Comparison of ENCODE assay signal across 8 cellular contexts in the genomic region with DNA sequence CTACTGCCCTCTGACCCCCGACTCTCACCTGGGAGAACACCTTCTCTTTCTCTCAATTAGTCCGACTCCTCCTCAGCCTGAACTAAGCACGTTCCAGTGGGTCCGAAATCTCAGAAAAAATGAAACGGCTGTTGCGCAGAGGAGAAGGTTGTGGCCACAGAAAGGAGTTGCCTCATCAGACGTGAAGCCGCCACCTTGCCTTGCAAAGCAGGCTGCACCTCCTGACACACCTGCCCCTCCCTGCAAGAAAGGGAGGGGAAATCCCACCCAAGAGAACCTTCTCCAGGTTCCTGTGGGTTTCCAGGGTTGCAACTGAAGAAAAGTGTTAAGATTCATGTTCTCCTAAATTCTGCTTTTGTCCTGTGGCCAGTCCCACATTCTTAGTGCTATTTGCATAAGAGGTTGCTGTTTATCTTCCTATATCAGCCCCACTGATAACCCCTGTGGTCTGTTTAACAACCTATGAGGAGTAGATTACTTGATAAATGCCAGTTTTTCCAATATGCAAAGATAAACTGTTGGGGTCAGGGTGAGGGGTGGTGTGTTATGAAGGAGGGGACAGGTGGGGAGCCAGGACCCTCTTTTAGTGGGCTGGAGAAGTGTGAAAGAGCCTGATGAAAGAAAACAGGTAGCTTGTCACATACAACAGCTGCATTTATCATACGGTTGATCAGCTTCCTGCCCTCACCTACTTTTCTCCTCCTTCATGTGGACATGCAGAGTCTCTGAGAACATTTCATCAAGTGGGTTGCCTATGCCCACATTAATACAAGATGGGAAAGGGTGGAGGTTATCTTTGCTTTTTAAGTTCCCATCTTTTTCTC. TPM values are rescaled to one million over a fixed set of nuclear protein-coding genes. Genes with fewer than 3 reads are reported as not detected.
DNase-seq lines count a peak whose midpoint lies in the region; ATAC-seq, FAIRE-seq and TF ChIP-seq lines count a peak whose summit lies in the region.

No MANE protein-coding gene starts in this region.

- H3K9ac ChIP-seq in MM.1S (ENCODE audit: low read length), result peak overlapping the region; percentile 55

- FAIRE-seq in GM19239 (lab: Jason Lieb, UNC), result no peak

- H3K36me3 Mint-ChIP-seq in CD4-positive, alpha-beta memory T cell, result no peaks in the 10 kb centered on the region
- H3K36me3 Mint-ChIP-seq in activated naive CD4-positive, alpha-beta T cell treated with anti-CD3 and anti-CD28 coated beads, Interleukin-2, amount 50 U/mL, for 24 hours, result no peaks in the 10 kb centered on the region
- no peaks in the 10 kb centered on the region for H3K36me3 Mint-ChIP-seq in natural killer cell treated with Interleukin-12 subunit alpha and Interleukin-12 subunit beta and Interleukin-15 and Interleukin-18, amount 100 ng/mL, for 72 hours

- CTCF ChIA-PET in CD4-positive, alpha-beta memory T cell (lab: Charles Lee; ENCODE audit: partially characterized antibody), result interaction anchor here (1.3 to 1.5 kb wide), 2 partner anchors 17 to 39 kb away, joined by 3 to 7 read pairs; no protein-coding TSS in a partner anchor

- H3K27me3 ChIP-seq in CD4-positive, alpha-beta memory T cell (ENCODE audit: insufficient read depth, low read length), result no peaks in the 10 kb centered on the region
- H3K27me3 ChIP-seq in MM.1S (replicated peaks; ENCODE audit: insufficient read depth, low read length), result no peaks in the 10 kb centered on the region

- POLR2A ChIA-PET in CD4-positive, alpha-beta memory T cell (lab: Charles Lee; ENCODE audit: partially characterized antibody), result interaction anchor here (1.0 to 1.4 kb wide), 6 partner anchors 17 to 106 kb away, joined by 3 to 7 read pairs (median 3); a partner anchor contains a TSS

- H3K9me3 ChIP-seq in CD4-positive, alpha-beta memory T cell (ENCODE audit: control insufficient read depth in 1 of 2, low read length in 2 of 2), result no peaks in the 10 kb centered on the region
- H3K9me3 ChIP-seq in MM.1S (replicated peaks; ENCODE audit: insufficient read depth, low read length), result no peaks in the 10 kb centered on the region

- H3K9me2 ChIP-seq in MM.1S (replicated peaks; ENCODE audit: insufficient read depth, low read length), result no peaks in the 10 kb centered on the region

- H3K4me1 Mint-ChIP-seq in CD4-positive, alpha-beta memory T cell, result peaks cover 58 to 90% (median 74%) of the 10 kb centered on the region in 4 donors
- peaks cover 66% of the 10 kb centered on the region for H3K4me1 Mint-ChIP-seq in activated naive CD4-positive, alpha-beta T cell treated with anti-CD3 and anti-CD28 coated beads, Interleukin-2, amount 50 U/mL, for 24 hours
- H3K4me1 Mint-ChIP-seq in natural killer cell treated with Interleukin-12 subunit alpha and Interleukin-12 subunit beta and Interleukin-15 and Interleukin-18, amount 100 ng/mL, for 72 hours (ENCODE audit: low read depth in 2 of 2), result peaks cover 78 to 88% of the 10 kb centered on the region in 2 donors

- no peak for ATAC-seq in natural killer cell treated with Interleukin-12 subunit alpha and Interleukin-12 subunit beta and Interleukin-15 and Interleukin-18, amount 100 ng/mL, for 72 hours
- no peak for ATAC-seq in GM19455 (IDR thresholded peaks at IDR 0.05; ENCODE audit: unreplicated experiment)

- H3K4me2 ChIP-seq in MM.1S (ENCODE audit: low read depth, low read length), result peak overlapping the region; percentile 64

- DNase-seq in CD4-positive, alpha-beta memory T cell, result peak in 4 of 5 donors; percentile 27 to 74 (median 46)
- DNase-seq in MM.1S (peak; percentile 64), NCI-H446 (lab: John Stamatoyannopoulos, UW) (no peak), pons (ENCODE audit: low spot score) (no peak), GM19239 (ENCODE audit: insufficient read length, low spot score) (no peak)
- DNase-seq in natural killer cell treated with Interleukin-12 subunit alpha and Interleukin-12 subunit beta and Interleukin-15 and Interleukin-18, amount 100 ng/mL, for 72 hours (ENCODE audit: low spot score), result peak; percentile 68

- no peak overlapping the region for H3K4me3 ChIP-seq in CD4-positive, alpha-beta memory T cell (ENCODE audit: low read length in 2 of 2)
- H3K4me3 ChIP-seq in MM.1S (ENCODE audit: low read length), result peak overlapping the region; percentile 20

- no peaks in the 10 kb centered on the region for H3K36me3 ChIP-seq in CD4-positive, alpha-beta memory T cell (ENCODE audit: insufficient read depth, low read length)
- H3K36me3 ChIP-seq in MM.1S (replicated peaks; ENCODE audit: insufficient read depth, low read length), result no peaks in the 10 kb centered on the region

- peaks cover 17% of the 10 kb centered on the region for H3F3A ChIP-seq in MM.1S (ENCODE audit: insufficient read depth, low read length)

- peaks cover 0 to 6% (median 0%) of the 10 kb centered on the region in 8 donors for H3K9me3 Mint-ChIP-seq in CD4-positive, alpha-beta memory T cell
- no peaks in the 10 kb centered on the region for H3K9me3 Mint-ChIP-seq in activated naive CD4-positive, alpha-beta T cell treated with anti-CD3 and anti-CD28 coated beads, Interleukin-2, amount 50 U/mL, for 24 hours
- no peaks in the 10 kb centered on the region for H3K9me3 Mint-ChIP-seq in natural killer cell treated with Interleukin-12 subunit alpha and Interleukin-12 subunit beta and Interleukin-15 and Interleukin-18, amount 100 ng/mL, for 72 hours

- peak overlapping the region; percentile 84 to 99 (median 94) for H3K27ac Mint-ChIP-seq in CD4-positive, alpha-beta memory T cell
- H3K27ac Mint-ChIP-seq in activated naive CD4-positive, alpha-beta T cell treated with anti-CD3 and anti-CD28 coated beads, Interleukin-2, amount 50 U/mL, for 24 hours, result no peak overlapping the region
- H3K27ac Mint-ChIP-seq in natural killer cell treated with Interleukin-12 subunit alpha and Interleukin-12 subunit beta and Interleukin-15 and Interleukin-18, amount 100 ng/mL, for 72 hours, result peak overlapping the region; percentile 71 to 87

- no peak for TF ChIP-seq CTCF in MM.1S (IDR thresholded peaks at IDR 0.05; ENCODE audit: low read length)

- H3K79me2 ChIP-seq in MM.1S (ENCODE audit: low read length), result no peaks in the 10 kb centered on the region

- H4K20me1 ChIP-seq in MM.1S (ENCODE audit: insufficient read depth, low read length), result no peaks in the 10 kb centered on the region

- peak overlapping the region; percentile 79 for H2AFZ ChIP-seq in MM.1S (ENCODE audit: low read length)

- H3K4me1 ChIP-seq in CD4-positive, alpha-beta memory T cell (ENCODE audit: insufficient read depth, low read length), result peaks cover 75% of the 10 kb centered on the region
- H3K4me1 ChIP-seq in MM.1S (ENCODE audit: low read length), result peaks cover 49% of the 10 kb centered on the region

- H3K27ac ChIP-seq in CD4-positive, alpha-beta memory T cell (ENCODE audit: low read depth, low read length), result peak overlapping the region; percentile 55
- H3K27ac ChIP-seq in MM.1S (ENCODE audit: low read length), result peak overlapping the region; percentile 76

- intact Hi-C loops in CD4-positive, alpha-beta memory T cell (cut with micrococcal nuclease), result loop anchor here (1.0 to 5.0 kb wide), 3 partner anchors 16 to 105 kb away; no protein-coding TSS in a partner anchor

- H3K27me3 Mint-ChIP-seq in CD4-positive, alpha-beta memory T cell, result no peaks in the 10 kb centered on the region
- no peaks in the 10 kb centered on the region for H3K27me3 Mint-ChIP-seq in activated naive CD4-positive, alpha-beta T cell treated with anti-CD3 and anti-CD28 coated beads, Interleukin-2, amount 50 U/mL, for 24 hours
- no peaks in the 10 kb centered on the region for H3K27me3 Mint-ChIP-seq in natural killer cell treated with Interleukin-12 subunit alpha and Interleukin-12 subunit beta and Interleukin-15 and Interleukin-18, amount 100 ng/mL, for 72 hours

- peak overlapping the region; percentile 72 to 90 (median 85) for H3K4me3 Mint-ChIP-seq in CD4-positive, alpha-beta memory T cell
- peak overlapping the region; percentile 70 for H3K4me3 Mint-ChIP-seq in activated naive CD4-positive, alpha-beta T cell treated with anti-CD3 and anti-CD28 coated beads, Interleukin-2, amount 50 U/mL, for 24 hours
- peak overlapping the region; percentile 84 for H3K4me3 Mint-ChIP-seq in natural killer cell treated with Interleukin-12 subunit alpha and Interleukin-12 subunit beta and Interleukin-15 and Interleukin-18, amount 100 ng/mL, for 72 hours

RNA-seq across cellular contexts. Expression of a gene that starts 18.2 kb away (rescaled TPM):
- 1 to 10 TPM; 5.6 to 8.2 TPM for total RNA-seq in CD4-positive, alpha-beta memory T cell
- polyA plus RNA-seq in CD4-positive, alpha-beta memory T cell, result 10 to 100 TPM in 1 of 2 donors, 1 to 10 TPM in 1; 9.0 to 28.4 TPM
- 10 to 100 TPM in 1 of 2 donors, 1 to 10 TPM in 1; 2.7 to 13.1 TPM for total RNA-seq in natural killer cell treated with Interleukin-12 subunit alpha and Interleukin-12 subunit beta and Interleukin-15 and Interleukin-18, amount 100 ng/mL, for 72 hours

Comparison
In these comparisons a context has a peak if more than half of its experiments do, and no peak if none do; other contexts are left out.
1. DNase-seq: peak in CD4-positive, alpha-beta memory T cell (4 of 5), MM.1S (single experiment) and natural killer cell treated with Interleukin-12 subunit alpha and Interleukin-12 subunit beta and Interleukin-15 and Interleukin-18, amount 100 ng/mL, for 72 hours (single experiment); none in NCI-H446 (0 of 2), pons (single experiment) and GM19239 (single experiment).
2. Peak in every context shown above with its lines, with median percentiles within 50 percentile points of each other: H3K4me3 Mint-ChIP-seq.